1 cellular context compared by ENCODE assay signal in the genomic region with DNA sequence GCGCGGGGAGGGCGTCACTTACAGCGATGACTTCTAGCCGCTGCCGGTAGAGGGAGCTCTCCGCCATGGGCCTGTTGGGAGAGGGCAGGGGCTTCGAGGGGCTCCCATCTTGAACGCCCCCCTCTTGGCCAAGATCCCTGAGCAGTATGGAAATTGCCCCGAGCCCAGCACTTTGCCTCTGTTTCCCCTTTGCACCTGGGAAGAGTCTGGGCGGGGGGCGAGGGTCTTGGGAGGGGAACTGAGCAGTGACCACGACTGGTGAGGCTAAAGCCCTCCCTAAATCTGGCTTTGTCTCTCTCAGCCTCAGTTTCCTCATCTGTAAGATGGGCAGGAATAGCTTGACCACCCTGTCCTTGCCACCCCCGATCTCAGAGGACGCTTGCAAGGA.
TF ChIP-seq lines count a peak whose summit lies in the region.

No MANE protein-coding gene starts in this region.

TF ChIP-seq in GM23338, 12 proteins besides CTCF, POLR2A, EP300 and RAD21 (continued from another document):
- TF ChIP-seq, protein P1, sequence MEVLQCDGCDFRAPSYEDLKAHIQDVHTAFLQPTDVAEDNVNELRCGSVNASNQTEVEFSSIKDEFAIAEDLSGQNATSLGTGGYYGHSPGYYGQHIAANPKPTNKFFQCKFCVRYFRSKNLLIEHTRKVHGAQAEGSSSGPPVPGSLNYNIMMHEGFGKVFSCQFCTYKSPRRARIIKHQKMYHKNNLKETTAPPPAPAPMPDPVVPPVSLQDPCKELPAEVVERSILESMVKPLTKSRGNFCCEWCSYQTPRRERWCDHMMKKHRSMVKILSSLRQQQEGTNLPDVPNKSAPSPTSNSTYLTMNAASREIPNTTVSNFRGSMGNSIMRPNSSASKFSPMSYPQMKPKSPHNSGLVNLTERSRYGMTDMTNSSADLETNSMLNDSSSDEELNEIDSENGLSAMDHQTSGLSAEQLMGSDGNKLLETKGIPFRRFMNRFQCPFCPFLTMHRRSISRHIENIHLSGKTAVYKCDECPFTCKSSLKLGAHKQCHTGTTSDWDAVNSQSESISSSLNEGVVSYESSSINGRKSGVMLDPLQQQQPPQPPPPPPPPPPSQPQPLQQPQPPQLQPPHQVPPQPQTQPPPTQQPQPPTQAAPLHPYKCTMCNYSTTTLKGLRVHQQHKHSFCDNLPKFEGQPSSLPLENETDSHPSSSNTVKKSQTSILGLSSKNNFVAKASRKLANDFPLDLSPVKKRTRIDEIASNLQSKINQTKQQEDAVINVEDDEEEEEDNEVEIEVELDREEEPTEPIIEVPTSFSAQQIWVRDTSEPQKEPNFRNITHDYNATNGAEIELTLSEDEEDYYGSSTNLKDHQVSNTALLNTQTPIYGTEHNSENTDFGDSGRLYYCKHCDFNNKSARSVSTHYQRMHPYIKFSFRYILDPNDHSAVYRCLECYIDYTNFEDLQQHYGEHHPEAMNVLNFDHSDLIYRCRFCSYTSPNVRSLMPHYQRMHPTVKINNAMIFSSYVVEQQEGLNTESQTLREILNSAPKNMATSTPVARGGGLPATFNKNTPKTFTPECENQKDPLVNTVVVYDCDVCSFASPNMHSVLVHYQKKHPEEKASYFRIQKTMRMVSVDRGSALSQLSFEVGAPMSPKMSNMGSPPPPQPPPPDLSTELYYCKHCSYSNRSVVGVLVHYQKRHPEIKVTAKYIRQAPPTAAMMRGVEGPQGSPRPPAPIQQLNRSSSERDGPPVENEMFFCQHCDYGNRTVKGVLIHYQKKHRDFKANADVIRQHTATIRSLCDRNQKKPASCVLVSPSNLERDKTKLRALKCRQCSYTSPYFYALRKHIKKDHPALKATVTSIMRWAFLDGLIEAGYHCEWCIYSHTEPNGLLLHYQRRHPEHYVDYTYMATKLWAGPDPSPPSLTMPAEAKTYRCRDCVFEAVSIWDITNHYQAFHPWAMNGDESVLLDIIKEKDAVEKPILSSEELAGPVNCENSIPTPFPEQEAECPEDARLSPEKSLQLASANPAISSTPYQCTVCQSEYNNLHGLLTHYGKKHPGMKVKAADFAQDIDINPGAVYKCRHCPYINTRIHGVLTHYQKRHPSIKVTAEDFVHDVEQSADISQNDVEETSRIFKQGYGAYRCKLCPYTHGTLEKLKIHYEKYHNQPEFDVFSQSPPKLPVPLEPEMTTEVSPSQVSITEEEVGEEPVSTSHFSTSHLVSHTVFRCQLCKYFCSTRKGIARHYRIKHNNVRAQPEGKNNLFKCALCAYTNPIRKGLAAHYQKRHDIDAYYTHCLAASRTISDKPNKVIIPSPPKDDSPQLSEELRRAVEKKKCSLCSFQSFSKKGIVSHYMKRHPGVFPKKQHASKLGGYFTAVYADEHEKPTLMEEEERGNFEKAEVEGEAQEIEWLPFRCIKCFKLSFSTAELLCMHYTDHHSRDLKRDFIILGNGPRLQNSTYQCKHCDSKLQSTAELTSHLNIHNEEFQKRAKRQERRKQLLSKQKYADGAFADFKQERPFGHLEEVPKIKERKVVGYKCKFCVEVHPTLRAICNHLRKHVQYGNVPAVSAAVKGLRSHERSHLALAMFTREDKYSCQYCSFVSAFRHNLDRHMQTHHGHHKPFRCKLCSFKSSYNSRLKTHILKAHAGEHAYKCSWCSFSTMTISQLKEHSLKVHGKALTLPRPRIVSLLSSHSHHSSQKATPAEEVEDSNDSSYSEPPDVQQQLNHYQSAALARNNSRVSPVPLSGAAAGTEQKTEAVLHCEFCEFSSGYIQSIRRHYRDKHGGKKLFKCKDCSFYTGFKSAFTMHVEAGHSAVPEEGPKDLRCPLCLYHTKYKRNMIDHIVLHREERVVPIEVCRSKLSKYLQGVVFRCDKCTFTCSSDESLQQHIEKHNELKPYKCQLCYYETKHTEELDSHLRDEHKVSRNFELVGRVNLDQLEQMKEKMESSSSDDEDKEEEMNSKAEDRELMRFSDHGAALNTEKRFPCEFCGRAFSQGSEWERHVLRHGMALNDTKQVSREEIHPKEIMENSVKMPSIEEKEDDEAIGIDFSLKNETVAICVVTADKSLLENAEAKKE (CRISPR knock-in tag; IDR thresholded peaks at IDR 0.05), result no peak
- no peak for TF ChIP-seq POLR2AphosphoS5 (IDR thresholded peaks at IDR 0.05; ENCODE audit: low read depth)
- no peak for TF ChIP-seq EZH2phosphoT487 (IDR thresholded peaks at IDR 0.05; ENCODE audit: unreplicated experiment)
